In the genomic region with DNA sequence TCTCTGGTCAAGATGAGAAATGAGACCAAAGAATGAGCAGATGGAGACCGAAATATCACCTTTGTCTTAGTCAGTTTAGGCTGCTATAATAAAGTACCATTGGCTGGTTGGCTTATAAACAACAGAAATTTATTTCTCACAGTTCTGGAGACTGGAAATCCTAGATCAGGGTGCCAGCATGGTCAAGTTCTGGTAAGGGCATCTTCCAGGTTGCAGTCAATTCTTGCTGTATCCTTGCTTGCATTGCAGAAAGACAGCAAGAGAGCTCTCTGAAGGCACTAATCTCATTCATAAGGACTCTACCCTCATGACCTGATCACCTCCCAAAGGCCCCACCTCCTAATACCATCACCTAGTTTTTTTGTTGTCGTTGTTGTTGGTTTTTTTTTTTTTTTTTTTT, we compare ENCODE assay signal across 8 cellular contexts.
"Had no signal": no experiment of that assay in that cellular context is flagged by ENCODE, and none has a peak within 500 bp of the region (broad histone marks: within the 10 kb centered on the region; RNA-seq: fewer than 3 reads in every experiment).

No MANE protein-coding gene starts in this region.

- H3K4me1 Mint-ChIP-seq: H9 had no signal

- H3K4me3 Mint-ChIP-seq: H9, HFFc6 had no signal

- ATAC-seq: HCT116 had no signal

- H3K36me3 ChIP-seq: HAP-1 had no signal

- H2AFZ ChIP-seq: GM23248 had no signal

- H3K9me3 ChIP-seq: HAP-1 had no signal

- H3K9me3 Mint-ChIP-seq: HFFc6 had no signal

- H3K9ac ChIP-seq: GM23248 had no signal

- H3K27ac Mint-ChIP-seq: H9, HFFc6 had no signal

- H3K4me1 ChIP-seq: HAP-1 had no signal

- H3K27ac ChIP-seq: GM23248 had no signal

- DNase-seq: GM23248, GOT3, H7, H9, HCEC 1CT, HFFc6 had no signal

- H3K4me3 ChIP-seq: GM23248, HAP-1 had no signal
